ENCODE assay signal across 12 cellular contexts in the genomic region with DNA sequence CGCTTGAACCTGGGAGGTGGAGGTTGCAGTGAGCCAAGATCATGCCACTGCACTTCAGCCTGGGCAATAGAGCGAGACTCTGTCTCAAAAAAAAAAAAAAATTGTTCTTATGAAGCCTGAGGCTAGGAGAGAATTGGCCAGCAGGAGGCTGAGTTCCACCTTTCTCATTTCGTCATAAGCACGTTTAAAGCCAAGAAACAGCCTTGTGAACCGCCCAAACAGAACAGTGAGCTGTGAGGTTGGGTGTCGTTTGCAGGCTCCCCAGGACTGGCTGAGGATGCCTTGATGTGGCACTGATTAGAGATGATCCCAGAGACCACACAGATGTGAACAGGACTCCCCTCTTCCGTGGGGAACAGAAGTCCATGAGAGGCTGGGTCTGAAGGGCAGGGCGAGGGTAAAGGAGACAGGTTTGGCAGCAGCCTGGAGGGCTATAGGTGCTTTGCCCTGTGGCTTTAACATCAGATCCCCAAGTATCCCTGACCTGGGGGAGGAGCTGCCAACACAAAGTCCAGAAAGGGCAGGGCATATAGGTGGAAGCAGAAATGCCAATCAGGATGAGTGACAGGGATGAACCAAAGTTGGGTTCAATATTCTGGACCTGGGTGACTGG. TPM values are rescaled to one million over a fixed set of nuclear protein-coding genes. Genes with fewer than 3 reads are reported as not detected.
DNase-seq lines count a peak whose midpoint lies in the region; ATAC-seq and TF ChIP-seq lines count a peak whose summit lies in the region.
"Had no signal": no experiment of that assay in that cellular context is flagged by ENCODE, and none has a peak within 500 bp of the region (broad histone marks: within the 10 kb centered on the region; RNA-seq: fewer than 3 reads in every experiment).

No MANE protein-coding gene starts in this region.

- no peak overlapping the region for H3K56ac ChIP-seq in H9 (ENCODE audit: insufficient read length, low read depth, low read length)

- no peak overlapping the region for H2AFZ ChIP-seq in H9 (ENCODE audit: low read length)

- H3K27ac ChIP-seq in H9 (ENCODE audit: insufficient read length, low read depth, low read length) = no peak overlapping the region

- H3K36me3 Mint-ChIP-seq in H9 (ENCODE audit: insufficient read depth in 1 of 3, low read depth in 3 of 3) = peaks cover 0 to 4% (median 2%) of the 10 kb centered on the region in 3 experiments; a peak in 4 of 7 replicates
- H3K36me3 Mint-ChIP-seq in stimulated activated naive B cell treated with anti-CD40 and anti-IgM and Interleukin-4, amounts not matched to agents 10 μg/mL and 1 μg/mL and 100 μg/mL, for 72 hours = no peaks in the 10 kb centered on the region

- H3K4me1 Mint-ChIP-seq in H9 = peaks cover 2 to 5% of the 10 kb centered on the region in 2 experiments
- no peaks in the 10 kb centered on the region for H3K4me1 Mint-ChIP-seq in stimulated activated naive B cell treated with anti-CD40 and anti-IgM and Interleukin-4, amounts not matched to agents 10 μg/mL and 1 μg/mL and 100 μg/mL, for 72 hours

- no peaks in the 10 kb centered on the region for H4K20me1 ChIP-seq in H9 (ENCODE audit: control insufficient read depth, insufficient read depth, insufficient read length)

- no peak overlapping the region for H3K9ac ChIP-seq in H9 (ENCODE audit: extremely low read depth, insufficient read length, low read length)

- no CpG with 5 or more reads among the region's 8 CpGs for WGBS in H9 (ENCODE audit: extremely low coverage, insufficient read length, low lambda C conversion rate)

- no peak overlapping the region for H3K27ac Mint-ChIP-seq in H9
- no peak overlapping the region for H3K27ac Mint-ChIP-seq in stimulated activated naive B cell treated with anti-CD40 and anti-IgM and Interleukin-4, amounts not matched to agents 10 μg/mL and 1 μg/mL and 100 μg/mL, for 72 hours
- H3K27ac Mint-ChIP-seq: activated T-cell treated with anti-CD3 and anti-CD28 coated beads, Interleukin-2, amount 50 U/mL, for 72 hours had no signal

- H2BK12ac ChIP-seq in H9 (ENCODE audit: insufficient read length, low read depth, low read length) = no peak overlapping the region

- H3K27me3 ChIP-seq in H9 (ENCODE audit: insufficient read depth, low read length) = no peaks in the 10 kb centered on the region

- in situ Hi-C loops in astrocyte of the cerebellum (cut with HindIII; ENCODE audit: low sequenced_read_pairs) = no loop called here

- peaks cover 14% of the 10 kb centered on the region for H3K27me3 Mint-ChIP-seq in H9 (ENCODE audit: low read depth)
- peaks cover 0 to 3% of the 10 kb centered on the region in 2 donors for H3K27me3 Mint-ChIP-seq in stimulated activated naive B cell treated with anti-CD40 and anti-IgM and Interleukin-4, amounts not matched to agents 10 μg/mL and 1 μg/mL and 100 μg/mL, for 72 hours

- H3K4ac ChIP-seq in H9 (ENCODE audit: low read depth, low read length) = no peak overlapping the region

- no peak overlapping the region for H3T11ph ChIP-seq in H9 (ENCODE audit: low read length)

- no peak overlapping the region for H4K8ac ChIP-seq in H9 (replicated peaks; ENCODE audit: insufficient read length, low read depth, low read length)

- no peak overlapping the region for H3K14ac ChIP-seq in H9 (ENCODE audit: insufficient read depth, low read length)

- no peak overlapping the region for H2BK120ac ChIP-seq in H9 (ENCODE audit: low read depth, low read length, poor library complexity, severe bottlenecking)

- H4K91ac ChIP-seq in H9 (ENCODE audit: insufficient read length, low read depth, low read length) = no peak overlapping the region

- H2BK5ac ChIP-seq in H9 (ENCODE audit: insufficient read length, low read length) = no peak overlapping the region

- no peak overlapping the region for H2BK15ac ChIP-seq in H9 (ENCODE audit: low read depth, low read length)

- no peaks in the 10 kb centered on the region for H3K4me1 ChIP-seq in H9 (ENCODE audit: insufficient read depth, low read length)

- no peaks in the 10 kb centered on the region for H3K9me3 ChIP-seq in H9 (ENCODE audit: control insufficient read depth, low read depth, low read length)

- H3K79me1 ChIP-seq in H9 (ENCODE audit: insufficient read depth, low read depth, low read length, poor library complexity, severe bottlenecking) = no peaks in the 10 kb centered on the region

- no peak overlapping the region for H4K5ac ChIP-seq in H9 (ENCODE audit: insufficient read length, low read depth, low read length)

- peak; percentile 39; the same call in 2 of the 3 replicates for TF ChIP-seq CTCF in H9 (conservative IDR thresholded peaks at IDR 0.05)
- peak; percentile 28 for TF ChIP-seq CTCF in astrocyte of the cerebellum (IDR thresholded peaks at IDR 0.05; ENCODE audit: low read depth, low read length, missing control alignments)

- no peak overlapping the region for H3K4me3 ChIP-seq in astrocyte of the cerebellum (ENCODE audit: low read depth, low read length)

- H3K4me2 ChIP-seq in H9 (ENCODE audit: insufficient read depth, insufficient read length, low read length) = no peak overlapping the region

- peaks cover 0 to 3% of the 10 kb centered on the region in 2 experiments; a peak in 3 of 5 replicates for H3K9me3 Mint-ChIP-seq in H9
- H3K9me3 Mint-ChIP-seq in stimulated activated naive B cell treated with anti-CD40 and anti-IgM and Interleukin-4, amounts not matched to agents 10 μg/mL and 1 μg/mL and 100 μg/mL, for 72 hours = peaks cover 3 to 9% of the 10 kb centered on the region in 2 donors

- DNase-seq in AG08395 (ENCODE audit: low spot score) (peak; percentile 27), H9 (no peak), astrocyte of the cerebellum (ENCODE audit: low read depth) (no peak), iPS-NIHi11 (ENCODE audit: low spot score) (peak; percentile 31)
- no peak for DNase-seq in stimulated activated CD8-positive, alpha-beta memory T cell treated with anti-CD3 and anti-CD28 coated beads, Interleukin-4, amount 100 ng/mL, for 48 hours
- DNase-seq in activated T-cell treated with anti-CD3 and anti-CD28 coated beads, Interleukin-2, amount 50 U/mL, for 48 hours = no peak
- no peak for DNase-seq in stimulated activated naive B cell treated with anti-CD40 and anti-IgM and Interleukin-4, amounts not matched to agents 10 μg/mL and 1 μg/mL and 100 μg/mL, for 72 hours
- DNase-seq: activated T-cell treated with anti-CD3 and anti-CD28 coated beads, Interleukin-2, amount 50 U/mL, for 72 hours; head of caudate nucleus; NCI-H2029 treated with DMSO at 0.1 percent for 48 hours; stimulated activated CD4-positive, alpha-beta T cell treated with anti-CD3 and anti-CD28 coated beads, Interleukin-12 subunit alpha, Interleukin-12 subunit beta, amount 100 ng/mL, for 4 hours had no signal

- no peak overlapping the region for H3K18ac ChIP-seq in H9 (ENCODE audit: insufficient read length, low read depth, low read length)

- H2BK20ac ChIP-seq in H9 (ENCODE audit: low read depth, low read length, poor library complexity, severe bottlenecking) = no peak overlapping the region

- no peaks in the 10 kb centered on the region for H3K23me2 ChIP-seq in H9 (ENCODE audit: insufficient read length, low read depth, low read length, poor library complexity, severe bottlenecking)

- H3K4me3 Mint-ChIP-seq in H9 = no peak overlapping the region
- no peak overlapping the region for H3K4me3 Mint-ChIP-seq in stimulated activated naive B cell treated with anti-CD40 and anti-IgM and Interleukin-4, amounts not matched to agents 10 μg/mL and 1 μg/mL and 100 μg/mL, for 72 hours
- H3K4me3 Mint-ChIP-seq: activated T-cell treated with anti-CD3 and anti-CD28 coated beads, Interleukin-2, amount 50 U/mL, for 72 hours had no signal

- no peak overlapping the region for H3K23ac ChIP-seq in H9 (ENCODE audit: insufficient read length, low read depth, low read length)

- no peaks in the 10 kb centered on the region for H3K79me2 ChIP-seq in H9 (ENCODE audit: insufficient read depth, low read length)

- no peak for ATAC-seq in GM21576 (IDR thresholded peaks at IDR 0.05; ENCODE audit: unreplicated experiment)
- no peak for ATAC-seq in stimulated activated naive B cell treated with anti-CD40 and anti-IgM and Interleukin-4, amounts not matched to agents 10 μg/mL and 1 μg/mL and 100 μg/mL, for 72 hours (replicated peaks)
- ATAC-seq: activated T-cell treated with anti-CD3 and anti-CD28 coated beads, Interleukin-2, amount 50 U/mL, for 72 hours had no signal

- no peak overlapping the region for H2AK5ac ChIP-seq in H9 (ENCODE audit: insufficient read length, low read length)

RNA-seq across cellular contexts. Expression of gene CLEC3B, which starts 52.9 kb away (rescaled TPM):
- total RNA-seq in H9 (2021) = not detected in 2 replicates

Comparison
In these comparisons a context has a peak if more than half of its experiments do, and no peak if none do; other contexts are left out.
1. DNase-seq: peak in AG08395 (single experiment) and iPS-NIHi11 (single experiment); none in H9 (single experiment), astrocyte of the cerebellum (single experiment), stimulated activated CD8-positive, alpha-beta memory T cell treated with anti-CD3 and anti-CD28 coated beads, Interleukin-4, amount 100 ng/mL, for 48 hours (single experiment), activated T-cell treated with anti-CD3 and anti-CD28 coated beads, Interleukin-2, amount 50 U/mL, for 48 hours (0 of 2) and stimulated activated naive B cell treated with anti-CD40 and anti-IgM and Interleukin-4, amounts not matched to agents 10 μg/mL and 1 μg/mL and 100 μg/mL, for 72 hours (single experiment).